Comparison of ENCODE assay signal across 8 cellular contexts in the genomic region with DNA sequence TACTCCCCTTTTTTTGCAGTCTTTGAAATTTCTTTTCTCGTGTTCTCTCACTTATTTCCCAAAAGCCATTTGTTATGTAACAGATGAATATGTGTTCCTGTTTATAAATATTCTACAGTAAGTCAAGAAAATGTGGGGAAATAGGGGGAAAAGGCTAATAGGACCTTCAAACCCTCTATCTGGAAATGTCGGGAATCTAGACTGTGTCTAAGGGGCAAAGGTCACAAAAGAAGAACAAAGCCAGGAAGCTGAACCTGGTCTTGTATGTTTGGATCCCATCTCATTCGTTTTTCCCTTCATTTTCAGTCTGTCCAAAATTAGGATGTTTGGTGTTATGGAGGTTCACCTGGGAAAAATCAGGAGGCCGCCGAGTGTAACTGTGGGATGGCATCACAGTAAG.
"Had no signal": no experiment of that assay in that cellular context is flagged by ENCODE, and none has a peak within 500 bp of the region (broad histone marks: within the 10 kb centered on the region; RNA-seq: fewer than 3 reads in every experiment).

No MANE protein-coding gene starts in this region.

- H3K4me3 ChIP-seq: GM23248, HAP-1, K562 had no signal

- H2AFZ ChIP-seq: GM23248 had no signal

- H3K9me3 ChIP-seq: HAP-1 had no signal

- H3K27ac ChIP-seq: GM23248, HL-60 had no signal

- DNase-seq: GM23248, GOT3, H7, IMR-90, KG1 had no signal

- H3K4me1 ChIP-seq: HAP-1 had no signal

- H3K9ac ChIP-seq: GM23248 had no signal

- H3K36me3 ChIP-seq: HAP-1 had no signal

- ATAC-seq: K562 had no signal
